9 cellular contexts compared by ENCODE assay signal in the genomic region with DNA sequence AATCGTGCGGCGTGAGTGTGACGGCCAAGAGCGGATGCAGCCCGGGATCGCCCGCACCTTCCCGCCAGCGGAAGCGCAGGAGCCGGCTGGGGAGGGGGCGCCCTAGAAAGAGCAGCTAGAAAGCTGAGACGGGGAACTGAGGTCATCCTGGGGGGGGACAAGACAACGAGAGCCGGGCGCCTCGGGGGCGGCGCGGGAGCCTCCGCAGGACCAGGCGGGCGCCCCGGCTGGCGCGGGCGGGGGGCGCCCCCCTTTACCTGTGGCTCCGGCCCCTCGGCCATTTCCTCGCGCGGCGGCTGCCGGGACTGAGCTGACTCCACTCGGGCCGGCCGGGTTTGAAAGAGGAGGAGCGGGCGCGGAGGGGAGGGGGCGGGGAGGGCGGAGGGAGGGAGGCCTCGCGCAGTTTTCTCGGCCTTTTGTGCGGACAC. TPM values are rescaled to one million over a fixed set of nuclear protein-coding genes. Genes with fewer than 3 reads are reported as not detected.
A peak's percentile ranks its signal among the peaks of the same experiment; 100 is the strongest.
DNase-seq lines count a peak whose midpoint lies in the region; ATAC-seq and TF ChIP-seq lines count a peak whose summit lies in the region.
"Not testable (repeated sequence)": the region's sequence is repeated elsewhere in the genome, so short reads cannot be mapped to it uniquely, and the experiment has no call there.
"Had no signal": no experiment of that assay in that cellular context is flagged by ENCODE, and none has a peak within 500 bp of the region (broad histone marks: within the 10 kb centered on the region; RNA-seq: fewer than 3 reads in every experiment).

No MANE protein-coding gene starts in this region.

- peaks cover 43% of the 10 kb centered on the region for H3K79me2 ChIP-seq in DOHH2 (ENCODE audit: control insufficient read depth, low read length)

- H3K4me2 ChIP-seq in DOHH2 (ENCODE audit: low read length) = peak overlapping the region; percentile 70

- in situ Hi-C loops in HAP-1 (cut with MboI; ENCODE audit: low sequenced_read_pairs); astrocyte of the cerebellum (cut with HindIII; ENCODE audit: low sequenced_read_pairs): not testable (repeated sequence)

- not testable (repeated sequence) for H3K9me3 ChIP-seq in DOHH2 (ENCODE audit: control insufficient read depth, insufficient read depth, low read length); HAP-1

- H3K4me1 Mint-ChIP-seq in glutamatergic neuron (ENCODE audit: low read depth, unreplicated experiment) = peaks cover 22% of the 10 kb centered on the region
- H3K4me1 Mint-ChIP-seq in naive B cell = peaks cover 12 to 43% (median 42%) of the 10 kb centered on the region in 3 donors

- H3K4me1 ChIP-seq in DOHH2 (ENCODE audit: control insufficient read depth, low read length) (peaks cover 43% of the 10 kb centered on the region), HAP-1 (peaks cover 29% of the 10 kb centered on the region)

- TF ChIP-seq CTCF in DOHH2 (IDR thresholded peaks at IDR 0.05; ENCODE audit: low read depth, low read length, poor library complexity, severe bottlenecking); astrocyte of the cerebellum (IDR thresholded peaks at IDR 0.05; ENCODE audit: low read depth, low read length, missing control alignments); glutamatergic neuron (IDR thresholded peaks at IDR 0.05; ENCODE audit: partially characterized antibody, unreplicated experiment): not testable (repeated sequence)

- not testable (repeated sequence) for H3K36me3 ChIP-seq in DOHH2 (ENCODE audit: control insufficient read depth, low read length); HAP-1 (replicated peaks)

- H3K9me3 Mint-ChIP-seq in glutamatergic neuron (ENCODE audit: unreplicated experiment); naive B cell: not testable (repeated sequence)

- peak; percentile 39 to 42 for ATAC-seq in naive B cell (ENCODE audit: low read depth in 2 of 2)

- H3K4me3 Mint-ChIP-seq in glutamatergic neuron (ENCODE audit: unreplicated experiment) = peak overlapping the region; percentile 75
- H3K4me3 Mint-ChIP-seq in naive B cell = peak overlapping the region; percentile 74 to 94 (median 90)

- not testable (repeated sequence) for H3K27me3 ChIP-seq in DOHH2 (ENCODE audit: control insufficient read depth, low read length); HAP-1 (ENCODE audit: low read depth)

- not testable (repeated sequence) for H3K36me3 Mint-ChIP-seq in glutamatergic neuron (ENCODE audit: unreplicated experiment); naive B cell

- DNase-seq in HAP-1 (ENCODE audit: low spot score in 2 of 2) (peak; percentile 38 to 81), LoVo (ENCODE audit: low spot score) (peak; percentile 39), T-helper 1 cell (peak in 3 of 5 donors; percentile 23 to 46 (median 36)), glutamatergic neuron (peak; percentile 86), naive B cell (peak; percentile 51), substantia nigra (lab: John Stamatoyannopoulos, UW) (peak in 29 of 49 donors; percentile 26 to 68 (median 54))
- DNase-seq in astrocyte of the cerebellum (ENCODE audit: low read depth) = not testable (repeated sequence)

- peak overlapping the region; percentile 91 for H3K4me3 ChIP-seq in DOHH2 (ENCODE audit: low read length)
- peak overlapping the region; percentile 65 for H3K4me3 ChIP-seq in HAP-1
- H3K4me3 ChIP-seq in astrocyte of the cerebellum (ENCODE audit: low read depth, low read length) = peak overlapping the region; percentile 75

- H4K20me1 ChIP-seq in DOHH2 (ENCODE audit: control insufficient read depth, insufficient read depth, low read depth, low read length) = not testable (repeated sequence)

- H3K27me3 Mint-ChIP-seq in glutamatergic neuron (ENCODE audit: unreplicated experiment); naive B cell: not testable (repeated sequence)

- peaks cover 24% of the 10 kb centered on the region for H3F3A ChIP-seq in DOHH2 (ENCODE audit: control insufficient read depth, insufficient read depth)

- not testable (repeated sequence) for H3K9me2 ChIP-seq in DOHH2 (replicated peaks; ENCODE audit: control insufficient read depth, low read length)

- not testable (repeated sequence) for H3K27ac ChIP-seq in DOHH2 (ENCODE audit: low read depth, low read length)
- H3K27ac ChIP-seq in substantia nigra (ENCODE audit: low read depth, low read length, poor library complexity, severe bottlenecking) = peak overlapping the region; percentile 68

- H3K27ac Mint-ChIP-seq in glutamatergic neuron (ENCODE audit: unreplicated experiment) = peak overlapping the region; percentile 75
- H3K27ac Mint-ChIP-seq in naive B cell = peak overlapping the region in 5 of 6 donors; percentile 47 to 92 (median 79)

RNA-seq across cellular contexts. Expression of a gene that starts 56.8 kb away (rescaled TPM):
- 0.86 TPM for total RNA-seq in glutamatergic neuron (ENCODE audit: unreplicated experiment)
- not detected for polyA plus RNA-seq in naive B cell (ENCODE audit: low read depth in 6 of 6)
- polyA plus RNA-seq: adipose tissue had no signal
